ENCODE assay signal across 1 cellular context in genomic region chr7:101017099-101017777, GRCh38.
TF ChIP-seq lines count a peak whose summit lies in the region.

No MANE protein-coding gene starts in this region.

TF ChIP-seq in HepG2, 621 proteins besides CTCF, POLR2A, EP300 and RAD21 (continued from another document and continues in another):
- TF ChIP-seq ZNF800 (CRISPR knock-in tag; IDR thresholded peaks at IDR 0.05) (no peak), MYPOP (CRISPR knock-in tag; IDR thresholded peaks at IDR 0.05) (no peak), THAP7 (CRISPR knock-in tag; IDR thresholded peaks at IDR 0.05) (no peak), NFIB (CRISPR knock-in tag; IDR thresholded peaks at IDR 0.05; ENCODE audit: borderline replicate concordance) (no peak), HMG20A (CRISPR knock-in tag; IDR thresholded peaks at IDR 0.05; ENCODE audit: borderline replicate concordance) (peak; percentile 23; the same call in 1 of the 2 replicates), ZNF772 (CRISPR knock-in tag; IDR thresholded peaks at IDR 0.05) (no peak), TOPORS (CRISPR knock-in tag; IDR thresholded peaks at IDR 0.05) (no peak), GZF1 (CRISPR knock-in tag; IDR thresholded peaks at IDR 0.05) (no peak), KLF15 (CRISPR knock-in tag; IDR thresholded peaks at IDR 0.05; ENCODE audit: borderline replicate concordance) (no peak), MAFF (IDR thresholded peaks at IDR 0.05; ENCODE audit: low read depth, low read length) (peak; percentile 27; the same call in 1 of the 2 replicates), ZSCAN5A (CRISPR knock-in tag; IDR thresholded peaks at IDR 0.05; ENCODE audit: borderline replicate concordance) (no peak), ATF4 (CRISPR knock-in tag; IDR thresholded peaks at IDR 0.05) (no peak), FOSL2 (CRISPR knock-in tag; IDR thresholded peaks at IDR 0.05) (peak; percentile 94), ATM (IDR thresholded peaks at IDR 0.05; ENCODE audit: borderline replicate concordance) (no peak), FOXP4 (CRISPR knock-in tag; IDR thresholded peaks at IDR 0.05) (0 out of 2 replicates have a peak, but pooled peaks have one; percentile 21), ZNF24 (IDR thresholded peaks at IDR 0.05) (no peak), ZNF768 (CRISPR knock-in tag; IDR thresholded peaks at IDR 0.05) (no peak), ZNF280D (CRISPR knock-in tag; IDR thresholded peaks at IDR 0.05) (no peak), ZZZ3 (CRISPR knock-in tag; IDR thresholded peaks at IDR 0.05; ENCODE audit: borderline replicate concordance) (no peak), ZNF296 (CRISPR knock-in tag; conservative IDR thresholded peaks at IDR 0.05) (no peak), ZNF124 (CRISPR knock-in tag; IDR thresholded peaks at IDR 0.05) (no peak), ZNF644 (CRISPR knock-in tag; IDR thresholded peaks at IDR 0.05; ENCODE audit: low read depth) (no peak), RXRB (CRISPR knock-in tag; IDR thresholded peaks at IDR 0.05; ENCODE audit: borderline replicate concordance) (peak; percentile 64; the same call in 1 of the 2 replicates), CHCHD3 (CRISPR knock-in tag; IDR thresholded peaks at IDR 0.05) (no peak), ZNF780A (CRISPR knock-in tag; IDR thresholded peaks at IDR 0.05) (no peak), NR2F6 (IDR thresholded peaks at IDR 0.05) (no peak), NR2F6 (CRISPR knock-in tag; IDR thresholded peaks at IDR 0.05) (no peak), GABPB1 (CRISPR knock-in tag; IDR thresholded peaks at IDR 0.05) (peak; percentile 84), CBX2 (IDR thresholded peaks at IDR 0.05; ENCODE audit: low read depth, low read length) (no peak), CBX2 (CRISPR knock-in tag; IDR thresholded peaks at IDR 0.05; ENCODE audit: low read depth) (no peak), ZBTB25 (CRISPR knock-in tag; IDR thresholded peaks at IDR 0.05) (no peak), KLF13 (CRISPR knock-in tag; IDR thresholded peaks at IDR 0.05) (no peak), SP2 (CRISPR knock-in tag; IDR thresholded peaks at IDR 0.05) (no peak), ZNF782 (CRISPR knock-in tag; IDR thresholded peaks at IDR 0.05; ENCODE audit: borderline replicate concordance) (no peak), ZBTB40 (IDR thresholded peaks at IDR 0.05) (no peak), ZBTB40 (CRISPR knock-in tag; IDR thresholded peaks at IDR 0.05) (no peak), E2F5 (CRISPR knock-in tag; conservative IDR thresholded peaks at IDR 0.05) (no peak)
